Comparison of ENCODE assay signal across 21 cellular contexts in the genomic region with DNA sequence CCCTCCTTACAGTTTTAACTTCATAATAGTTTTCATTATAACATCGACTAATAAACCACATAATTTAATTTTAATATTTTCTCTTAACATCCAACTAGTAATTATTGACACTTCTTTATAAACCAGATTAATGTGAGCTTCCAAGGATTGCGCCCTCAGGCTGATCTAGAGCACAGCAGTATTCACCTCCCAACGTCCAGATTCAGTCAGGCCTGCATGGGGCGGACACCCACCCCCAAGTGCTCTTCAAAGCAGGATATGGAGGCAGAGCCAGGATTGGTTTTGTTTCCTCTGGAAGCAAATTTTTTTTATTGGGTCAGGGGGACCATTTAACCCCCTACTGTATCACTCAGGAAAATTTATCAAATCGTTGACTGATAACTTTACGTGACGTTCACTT.
"Had no signal": no experiment of that assay in that cellular context is flagged by ENCODE, and none has a peak within 500 bp of the region (broad histone marks: within the 10 kb centered on the region; RNA-seq: fewer than 3 reads in every experiment).

No MANE protein-coding gene starts in this region.

- H3K27ac Mint-ChIP-seq: effector memory CD8-positive, alpha-beta T cell; natural killer cell treated with Interleukin-12 subunit alpha and Interleukin-12 subunit beta and Interleukin-15 and Interleukin-18, amount 100 ng/mL, for 72 hours; neural progenitor cell; progenitor cell of endocrine pancreas; stimulated activated effector memory CD8-positive, alpha-beta T cell treated with anti-CD3 and anti-CD28 coated beads, Interleukin-12 subunit alpha, Interleukin-12 subunit beta, amount 100 ng/mL, for 72 hours; stimulated activated naive CD8-positive, alpha-beta T cell treated with anti-CD3 and anti-CD28 coated beads, Interleukin-15, Interleukin-2, amounts not matched to agents 100 ng/mL and 50 ng/mL, for 24 hours had no signal

- FAIRE-seq: pancreas had no signal

- H3K27me3 Mint-ChIP-seq: natural killer cell treated with Interleukin-12 subunit alpha and Interleukin-12 subunit beta and Interleukin-15 and Interleukin-18, amount 100 ng/mL, for 72 hours; progenitor cell of endocrine pancreas; stimulated activated naive CD8-positive, alpha-beta T cell treated with anti-CD3 and anti-CD28 coated beads, Interleukin-15, Interleukin-2, amounts not matched to agents 100 ng/mL and 50 ng/mL, for 24 hours had no signal

- H3K36me3 Mint-ChIP-seq: stimulated activated effector memory CD8-positive, alpha-beta T cell treated with anti-CD3 and anti-CD28 coated beads, Interleukin-12 subunit alpha, Interleukin-12 subunit beta, amount 100 ng/mL, for 72 hours had no signal

- H3K4me1 ChIP-seq: pancreas, right lobe of liver, uterus had no signal

- H3K36me3 ChIP-seq: uterus had no signal

- H3K27me3 ChIP-seq: esophagus squamous epithelium, gastroesophageal sphincter, neural progenitor cell, pancreas, right lobe of liver, tibial artery, upper lobe of left lung, uterus had no signal

- DNase-seq: effector memory CD8-positive, alpha-beta T cell; esophagus squamous epithelium; foreskin fibroblast; glutamatergic neuron; islet precursor cell; lower lobe of right lung; mesenchymal stem cell; midbrain; stimulated activated CD4-positive, alpha-beta T cell treated with anti-CD3 and anti-CD28 coated beads, Interleukin-4, amount 100 ng/mL, for 1 hour; stimulated activated CD8-positive, alpha-beta memory T cell treated with anti-CD3 and anti-CD28 coated beads, Interleukin-4, amount 100 ng/mL, for 48 hours; tibial artery; uterus had no signal

- H3K4me3 ChIP-seq: esophagus squamous epithelium, gastroesophageal sphincter, neural progenitor cell, pancreas, right lobe of liver, tibial artery, uterus had no signal

- H3K4me3 Mint-ChIP-seq: effector memory CD8-positive, alpha-beta T cell; natural killer cell treated with Interleukin-12 subunit alpha and Interleukin-12 subunit beta and Interleukin-15 and Interleukin-18, amount 100 ng/mL, for 72 hours; neural progenitor cell; stimulated activated effector memory CD8-positive, alpha-beta T cell treated with anti-CD3 and anti-CD28 coated beads, Interleukin-12 subunit alpha, Interleukin-12 subunit beta, amount 100 ng/mL, for 72 hours; stimulated activated naive CD8-positive, alpha-beta T cell treated with anti-CD3 and anti-CD28 coated beads, Interleukin-15, Interleukin-2, amounts not matched to agents 100 ng/mL and 50 ng/mL, for 24 hours had no signal

- ATAC-seq: effector memory CD8-positive, alpha-beta T cell; natural killer cell treated with Interleukin-12 subunit alpha and Interleukin-12 subunit beta and Interleukin-15 and Interleukin-18, amount 100 ng/mL, for 72 hours; pancreas; stimulated activated effector memory CD8-positive, alpha-beta T cell treated with anti-CD3 and anti-CD28 coated beads, Interleukin-12 subunit alpha, Interleukin-12 subunit beta, amount 100 ng/mL, for 72 hours had no signal

- H3K27ac ChIP-seq: esophagus squamous epithelium, lower lobe of right lung, neural progenitor cell, pancreas, right lobe of liver, tibial artery, uterus had no signal

- H3K9me3 Mint-ChIP-seq: effector memory CD8-positive, alpha-beta T cell; natural killer cell treated with Interleukin-12 subunit alpha and Interleukin-12 subunit beta and Interleukin-15 and Interleukin-18, amount 100 ng/mL, for 72 hours; neural progenitor cell; stimulated activated effector memory CD8-positive, alpha-beta T cell treated with anti-CD3 and anti-CD28 coated beads, Interleukin-12 subunit alpha, Interleukin-12 subunit beta, amount 100 ng/mL, for 72 hours; stimulated activated naive CD8-positive, alpha-beta T cell treated with anti-CD3 and anti-CD28 coated beads, Interleukin-15, Interleukin-2, amounts not matched to agents 100 ng/mL and 50 ng/mL, for 24 hours had no signal

- H2AFZ ChIP-seq: neural progenitor cell had no signal

- H3K9me3 ChIP-seq: esophagus squamous epithelium, gastroesophageal sphincter, lower lobe of right lung, pancreas, right lobe of liver, tibial artery, upper lobe of left lung, uterus had no signal

- H3K9ac ChIP-seq: neural progenitor cell had no signal
